ENCODE assay signal across 15 cellular contexts in the genomic region with DNA sequence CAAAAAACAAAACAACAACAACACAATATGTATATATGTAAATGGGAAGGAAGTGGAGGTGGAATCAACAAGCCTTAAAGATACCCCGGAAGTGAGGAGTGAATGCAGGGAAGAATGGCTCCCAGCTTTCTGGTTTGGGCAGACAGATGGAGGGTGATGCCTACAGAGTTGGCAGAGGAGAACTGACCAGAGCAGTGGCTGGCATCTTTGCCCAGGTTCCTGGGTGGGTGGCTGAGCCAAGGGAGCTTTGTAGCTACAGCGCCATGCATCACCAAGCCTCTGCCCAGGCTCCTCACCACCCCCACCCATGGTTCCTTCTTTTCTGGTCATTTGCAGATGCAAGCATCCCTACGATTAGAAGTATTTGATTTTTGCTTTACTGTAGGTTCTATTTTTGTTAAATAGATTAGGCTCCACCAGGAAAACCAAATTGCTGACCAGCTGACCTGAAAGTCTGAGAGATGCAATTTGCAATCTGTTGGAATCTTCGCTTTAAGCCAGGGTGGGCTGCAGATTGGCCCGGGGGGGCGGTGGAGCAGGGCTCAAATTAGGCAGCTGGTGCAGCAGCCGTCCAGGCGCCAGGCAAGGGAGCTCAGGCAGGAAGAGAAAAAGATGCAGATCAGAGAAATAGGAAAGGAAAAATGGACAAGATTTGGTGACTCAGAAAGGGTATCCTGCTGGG.
DNase-seq lines count a peak whose midpoint lies in the region; ATAC-seq and TF ChIP-seq lines count a peak whose summit lies in the region.
"Had no signal": no experiment of that assay in that cellular context is flagged by ENCODE, and none has a peak within 500 bp of the region (broad histone marks: within the 10 kb centered on the region; RNA-seq: fewer than 3 reads in every experiment).

No MANE protein-coding gene starts in this region.

- no peak for TF ChIP-seq CTCF in endodermal cell (conservative IDR thresholded peaks at IDR 0.05)
- TF ChIP-seq CTCF in breast epithelium (IDR thresholded peaks at IDR 0.05), result no peak

- POLR2A ChIA-PET in naive thymus-derived CD8-positive, alpha-beta T cell (lab: Charles Lee), result no interaction called here

- H3K4me3 Mint-ChIP-seq in activated T-cell treated with anti-CD3 and anti-CD28 coated beads, Interleukin-2, amount 50 U/mL, for 72 hours, result no peak overlapping the region
- no peak overlapping the region for H3K4me3 Mint-ChIP-seq in endodermal cell
- H3K4me3 Mint-ChIP-seq in naive thymus-derived CD8-positive, alpha-beta T cell, result no peak overlapping the region
- H3K4me3 Mint-ChIP-seq: CD4-positive, alpha-beta memory T cell had no signal

- no peak overlapping the region for H3K9ac ChIP-seq in endodermal cell (ENCODE audit: extremely low read depth, low read length, poor library complexity, severe bottlenecking)
- H3K9ac ChIP-seq: GM23248 had no signal

- H3K27me3 ChIP-seq in endodermal cell (ENCODE audit: control insufficient read depth, insufficient read depth, low read length, poor library complexity, severe bottlenecking) (no peaks in the 10 kb centered on the region), breast epithelium (peaks cover 0 to 2% of the 10 kb centered on the region in 2 donors)

- DNase-seq in activated T-cell treated with anti-CD3 and anti-CD28 coated beads, Interleukin-2, amount 50 U/mL, for 72 hours, result no peak
- no peak for DNase-seq in activated T-cell treated with anti-CD3 and anti-CD28 coated beads for 4 hours
- DNase-seq in NCI-H82 treated with DMSO at 0.1 percent for 48 hours (lab: John Stamatoyannopoulos, UW; ENCODE audit: unreplicated experiment), result peak; percentile 17
- DNase-seq in endodermal cell, result no peak
- no peak for DNase-seq in naive thymus-derived CD8-positive, alpha-beta T cell
- no peak for DNase-seq in breast epithelium (ENCODE audit: low spot score in 2 of 2)
- DNase-seq: Calu3; CD4-positive, alpha-beta memory T cell; COR-L47; DMS79; EL; GF-D8; GM23248; HCEC 1CT had no signal

- no peak for ATAC-seq in activated T-cell treated with anti-CD3 and anti-CD28 coated beads, Interleukin-2, amount 50 U/mL, for 72 hours (replicated peaks in 1 of 2)
- no peak for ATAC-seq in naive thymus-derived CD8-positive, alpha-beta T cell
- ATAC-seq in HG03442 (IDR thresholded peaks at IDR 0.05; ENCODE audit: unreplicated experiment), result no peak

- TF ChIP-seq POLR2A in breast epithelium (IDR thresholded peaks at IDR 0.05), result no peak

- no peaks in the 10 kb centered on the region for H3K9me3 ChIP-seq in endodermal cell (ENCODE audit: control insufficient read depth, low read length)
- peaks cover 8 to 12% of the 10 kb centered on the region in 2 donors for H3K9me3 ChIP-seq in breast epithelium

- no peaks in the 10 kb centered on the region for H3K9me3 Mint-ChIP-seq in activated T-cell treated with anti-CD3 and anti-CD28 coated beads, Interleukin-2, amount 50 U/mL, for 72 hours
- peaks cover 8% of the 10 kb centered on the region for H3K9me3 Mint-ChIP-seq in endodermal cell
- H3K9me3 Mint-ChIP-seq in naive thymus-derived CD8-positive, alpha-beta T cell, result peaks cover 0 to 2% (median 0%) of the 10 kb centered on the region in 9 donors

- intact Hi-C loops in breast epithelium (cut with DNase I; ENCODE audit: low total_unique reads), result no loop called here

- H3K27me3 Mint-ChIP-seq in activated T-cell treated with anti-CD3 and anti-CD28 coated beads, Interleukin-2, amount 50 U/mL, for 72 hours (ENCODE audit: low read depth), result peaks cover 29% of the 10 kb centered on the region
- H3K27me3 Mint-ChIP-seq in endodermal cell (ENCODE audit: insufficient read depth), result peaks cover 4% of the 10 kb centered on the region
- H3K27me3 Mint-ChIP-seq in naive thymus-derived CD8-positive, alpha-beta T cell, result peaks cover 10 to 51% (median 24%) of the 10 kb centered on the region in 5 donors

- no peak overlapping the region for H3K4me3 ChIP-seq in endodermal cell (ENCODE audit: low read length)
- no peak overlapping the region for H3K4me3 ChIP-seq in breast epithelium
- H3K4me3 ChIP-seq: GM23248 had no signal

- H3K27ac ChIP-seq in endodermal cell (ENCODE audit: low read depth, low read length), result no peak overlapping the region
- H3K27ac ChIP-seq in breast epithelium, result no peak overlapping the region
- H3K27ac ChIP-seq: GM23248 had no signal

- peak overlapping the region; percentile 56 for H3K27ac Mint-ChIP-seq in activated T-cell treated with anti-CD3 and anti-CD28 coated beads, Interleukin-2, amount 50 U/mL, for 72 hours
- H3K27ac Mint-ChIP-seq in endodermal cell, result peak overlapping the region; percentile 39
- H3K27ac Mint-ChIP-seq in naive thymus-derived CD8-positive, alpha-beta T cell, result no peak overlapping the region
- H3K27ac Mint-ChIP-seq: CD4-positive, alpha-beta memory T cell had no signal

- 90 to 92% methylated on average over 6 to 8 of the region's 8 CpGs for WGBS in endodermal cell (ENCODE audit: insufficient coverage in 1 of 2, insufficient read length in 1 of 2), 2 experiments

- H3K4me1 ChIP-seq in endodermal cell (ENCODE audit: control insufficient read depth, insufficient read depth, low read length) (no peaks in the 10 kb centered on the region), breast epithelium (no peaks in the 10 kb centered on the region)

- H3K36me3 ChIP-seq in endodermal cell (ENCODE audit: control insufficient read depth, insufficient read depth, low read length) (no peaks in the 10 kb centered on the region), breast epithelium (no peaks in the 10 kb centered on the region)

- no peaks in the 10 kb centered on the region for H3K4me1 Mint-ChIP-seq in activated T-cell treated with anti-CD3 and anti-CD28 coated beads, Interleukin-2, amount 50 U/mL, for 72 hours (ENCODE audit: low read depth)
- H3K4me1 Mint-ChIP-seq in endodermal cell, result peaks cover 25% of the 10 kb centered on the region
- H3K4me1 Mint-ChIP-seq in naive thymus-derived CD8-positive, alpha-beta T cell, result no peaks in the 10 kb centered on the region
- H3K4me1 Mint-ChIP-seq: CD4-positive, alpha-beta memory T cell had no signal

- no peaks in the 10 kb centered on the region for H3K36me3 Mint-ChIP-seq in activated T-cell treated with anti-CD3 and anti-CD28 coated beads, Interleukin-2, amount 50 U/mL, for 72 hours (ENCODE audit: insufficient read depth in 2 of 2)
- H3K36me3 Mint-ChIP-seq in endodermal cell (ENCODE audit: low read depth), result no peaks in the 10 kb centered on the region
- H3K36me3 Mint-ChIP-seq in naive thymus-derived CD8-positive, alpha-beta T cell, result no peaks in the 10 kb centered on the region
- H3K36me3 Mint-ChIP-seq: CD4-positive, alpha-beta memory T cell had no signal

Comparison
In these comparisons a context has a peak if more than half of its experiments do, and no peak if none do; other contexts are left out.
1. H3K27ac Mint-ChIP-seq: peak in activated T-cell treated with anti-CD3 and anti-CD28 coated beads, Interleukin-2, amount 50 U/mL, for 72 hours (single experiment) and endodermal cell (single experiment); none in naive thymus-derived CD8-positive, alpha-beta T cell (0 of 10).